In genomic region chr7:17626215-17626614, GRCh38 we compare ENCODE assay signal across 30 cellular contexts.
DNase-seq lines count a peak whose midpoint lies in the region; ATAC-seq and TF ChIP-seq lines count a peak whose summit lies in the region.
"Had no signal": no experiment of that assay in that cellular context is flagged by ENCODE, and none has a peak within 500 bp of the region (broad histone marks: within the 10 kb centered on the region; RNA-seq: fewer than 3 reads in every experiment).

No MANE protein-coding gene starts in this region.

- CTCF ChIA-PET in SK-N-SH (lab: Yijun Ruan, JAX) (no interaction called here), PC-3 (lab: Charles Lee) (no interaction called here)

- POLR2A ChIA-PET in SK-N-SH (lab: Yijun Ruan, JAX) = no interaction called here
- POLR2A ChIA-PET in PC-3 (lab: Charles Lee; ENCODE audit: unreplicated experiment) = no interaction called here

- no peak for TF ChIP-seq POLR2A in upper lobe of left lung (IDR thresholded peaks at IDR 0.05)

- no peak for ATAC-seq in SK-N-SH treated with all-trans-retinoic acid at 6 μM for 48 hours
- ATAC-seq in PC-3 = no peak
- ATAC-seq in upper lobe of left lung (ENCODE audit: low FRiP score in 2 of 2) = no peak
- ATAC-seq: gastrocnemius medialis, lower lobe of right lung, mucosa of descending colon, natural killer cell, psoas muscle, sciatic nerve had no signal

- no TSS peak for BruUV-seq in PC-3 (replicated peaks; lab: Mats Ljungman, UMichigan)

- H3K4me1 ChIP-seq in SK-N-SH (ENCODE audit: control insufficient read depth in 1 of 2, insufficient read depth in 2 of 2, low read depth in 1 of 2, low read length in 1 of 2) = no peaks in the 10 kb centered on the region; a peak in 1 of 4 replicates
- peaks cover 31% of the 10 kb centered on the region for H3K4me1 ChIP-seq in PC-3 (ENCODE audit: insufficient read depth, low read length)
- H3K4me1 ChIP-seq in upper lobe of left lung = no peaks in the 10 kb centered on the region
- H3K4me1 ChIP-seq: gastrocnemius medialis, lower lobe of right lung, psoas muscle had no signal

- H3K9me3 ChIP-seq in SK-N-SH = no peaks in the 10 kb centered on the region
- H3K9me3 ChIP-seq in PC-3 (ENCODE audit: low read length) = no peaks in the 10 kb centered on the region
- H3K9me3 ChIP-seq in upper lobe of left lung = no peaks in the 10 kb centered on the region
- H3K9me3 ChIP-seq: gastrocnemius medialis, lower lobe of right lung, mucosa of descending colon, psoas muscle, tibial artery had no signal

- H3K9ac ChIP-seq in SK-N-SH (no peak overlapping the region), PC-3 (ENCODE audit: low read length) (0 out of 2 replicates have a peak overlapping the region, but pooled peaks have one; percentile 12)

- H3K4me1 Mint-ChIP-seq in HFFc6 (ENCODE audit: low read depth) = peaks cover 59% of the 10 kb centered on the region
- H3K4me1 Mint-ChIP-seq: natural killer cell had no signal

- H3K9me2 ChIP-seq in SK-N-SH (no peaks in the 10 kb centered on the region), PC-3 (replicated peaks; ENCODE audit: low read length) (no peaks in the 10 kb centered on the region)

- H3K4me3 ChIP-seq in SK-N-SH (ENCODE audit: low read depth in 2 of 2, low read length in 1 of 2) (no peak overlapping the region), PC-3 (ENCODE audit: low read length) (no peak overlapping the region), upper lobe of left lung (no peak overlapping the region)
- H3K4me3 ChIP-seq: gastrocnemius medialis, lower lobe of right lung, mucosa of descending colon, psoas muscle, tibial artery had no signal

- H2AFZ ChIP-seq in SK-N-SH (ENCODE audit: low read depth) (no peak overlapping the region), PC-3 (ENCODE audit: low read length) (no peak overlapping the region)

- DNase-seq in SK-N-SH (peak; percentile 12), HFFc6 (no peak), PC-3 (no peak), upper lobe of left lung (no peak), T-helper 2 cell (no peak)
- DNase-seq in stimulated activated CD8-positive, alpha-beta memory T cell treated with anti-CD3 and anti-CD28 coated beads, Interleukin-4, amount 100 ng/mL, for 48 hours = no peak
- DNase-seq in activated naive CD4-positive, alpha-beta T cell treated with anti-CD3 and anti-CD28 coated beads, Interleukin-2, amount 50 U/mL, for 16 hours = no peak
- DNase-seq: activated CD4-positive, alpha-beta T cell treated with anti-CD3 and anti-CD28 coated beads for 4 hours; activated CD8-positive, alpha-beta memory T cell treated with anti-CD3 and anti-CD28 coated beads for 24 hours; activated effector memory CD4-positive, alpha-beta T cell treated with Interleukin-2 at 50 U/mL for 16 hours; activated T-cell treated with anti-CD3 and anti-CD28 coated beads, Interleukin-2, amount 50 U/mL, for 1 hour; C1 segment of cervical spinal cord; gastrocnemius medialis; KG1; lower lobe of right lung; MM.1S; mucosa of descending colon; natural killer cell; NCI-H1417 treated with DMSO at 0.1 percent for 48 hours; NCI-H446 treated with DMSO at 0.1 percent for 48 hours; occipital lobe; psoas muscle; Right ventricle myocardium superior; stimulated activated CD4-positive, alpha-beta T cell treated with anti-CD3 and anti-CD28 coated beads, Interleukin-12 subunit alpha, Interleukin-12 subunit beta, amount 100 ng/mL, for 4 hours; stimulated activated CD4-positive, alpha-beta T cell treated with anti-CD3 and anti-CD28 coated beads, Interleukin-2, amount 100 ng/mL, for 48 hours; tibial artery had no signal

- H3K79me2 ChIP-seq in SK-N-SH (ENCODE audit: insufficient read depth) (no peaks in the 10 kb centered on the region), PC-3 (ENCODE audit: low read length) (no peaks in the 10 kb centered on the region)

- H3K27me3 Mint-ChIP-seq in HFFc6 (ENCODE audit: insufficient read depth) = no peaks in the 10 kb centered on the region; the same call in 1 of the 2 replicates
- H3K27me3 Mint-ChIP-seq: activated naive CD8-positive, alpha-beta T cell had no signal

- H3K27ac ChIP-seq in SK-N-SH (ENCODE audit: low read depth in 2 of 2, low read length in 1 of 2) (no peak overlapping the region; a peak in 1 of 4 replicates), PC-3 (ENCODE audit: low read length) (peak overlapping the region; percentile 73), upper lobe of left lung (no peak overlapping the region)
- H3K27ac ChIP-seq: gastrocnemius medialis, lower lobe of right lung, psoas muscle, tibial artery had no signal

- H3K4me2 ChIP-seq in SK-N-SH (no peak overlapping the region), PC-3 (ENCODE audit: low read length) (peak overlapping the region; percentile 71)

- H4K20me1 ChIP-seq in SK-N-SH (ENCODE audit: insufficient read depth) (no peaks in the 10 kb centered on the region), PC-3 (ENCODE audit: low read length) (no peaks in the 10 kb centered on the region)

- peak in 1 of 2 experiments; percentile 36; a peak in 1 of 4 replicates for TF ChIP-seq EP300 in SK-N-SH (IDR thresholded peaks at IDR 0.05; ENCODE audit: borderline replicate concordance in 1 of 2, low read depth in 1 of 2, low read length in 1 of 2)
- no peak for TF ChIP-seq EP300 in upper lobe of left lung (IDR thresholded peaks at IDR 0.05)

- TF ChIP-seq CTCF in SK-N-SH (IDR thresholded peaks at IDR 0.05) (no peak), HFFc6 (IDR thresholded peaks at IDR 0.05) (no peak), PC-3 (conservative IDR thresholded peaks at IDR 0.05; ENCODE audit: low read depth, low read length) (no peak), upper lobe of left lung (IDR thresholded peaks at IDR 0.05) (no peak)

- H3K4me3 Mint-ChIP-seq in HFFc6 = peak overlapping the region; percentile 78
- H3K4me3 Mint-ChIP-seq: activated naive CD8-positive, alpha-beta T cell; natural killer cell; T-helper 2 cell treated with Interferon-gamma antibody and Interleukin-4, amounts not matched to agents 5 μg/mL and 100 μg/mL, for 36 hours had no signal

- no peak for TF ChIP-seq RAD21 in SK-N-SH (IDR thresholded peaks at IDR 0.05; ENCODE audit: low read length)

- no peaks in the 10 kb centered on the region for H3K36me3 Mint-ChIP-seq in HFFc6 (ENCODE audit: low read depth)
- H3K36me3 Mint-ChIP-seq: activated naive CD8-positive, alpha-beta T cell; natural killer cell had no signal

- intact Hi-C loops in PC-3 (cut with micrococcal nuclease) = no loop called here

- no peaks in the 10 kb centered on the region for H3F3A ChIP-seq in SK-N-SH (replicated peaks; ENCODE audit: insufficient read depth)
- H3F3A ChIP-seq in PC-3 (ENCODE audit: low read length, unreplicated experiment) = no peaks in the 10 kb centered on the region

- H3K27me3 ChIP-seq in SK-N-SH (ENCODE audit: insufficient read depth) (no peaks in the 10 kb centered on the region), PC-3 (ENCODE audit: low read length) (no peaks in the 10 kb centered on the region), upper lobe of left lung (no peaks in the 10 kb centered on the region)
- H3K27me3 ChIP-seq: gastrocnemius medialis, tibial artery had no signal

- H3K36me3 ChIP-seq in SK-N-SH (replicated peaks in 1 of 2; ENCODE audit: control insufficient read depth in 1 of 2, insufficient read depth in 2 of 2, low read length in 1 of 2) (no peaks in the 10 kb centered on the region), PC-3 (ENCODE audit: low read depth, low read length) (no peaks in the 10 kb centered on the region), upper lobe of left lung (no peaks in the 10 kb centered on the region)
- H3K36me3 ChIP-seq: gastrocnemius medialis, lower lobe of right lung, tibial artery had no signal

- H3K9me3 Mint-ChIP-seq in HFFc6 = no peaks in the 10 kb centered on the region
- H3K9me3 Mint-ChIP-seq: natural killer cell; T-helper 2 cell treated with Interferon-gamma antibody and Interleukin-4, amounts not matched to agents 5 μg/mL and 100 μg/mL, for 36 hours had no signal

- H3K27ac Mint-ChIP-seq in HFFc6 = peak overlapping the region; percentile 85
- H3K27ac Mint-ChIP-seq: activated naive CD8-positive, alpha-beta T cell; natural killer cell; T-helper 2 cell treated with Interferon-gamma antibody and Interleukin-4, amounts not matched to agents 5 μg/mL and 100 μg/mL, for 36 hours had no signal

TF ChIP-seq in SK-N-SH, 30 proteins besides CTCF, POLR2A, EP300 and RAD21 (continues in another document):
- TF ChIP-seq TAF1 (IDR thresholded peaks at IDR 0.05; ENCODE audit: borderline replicate concordance, low read depth, low read length) = no peak
- no peak for TF ChIP-seq ZBTB33 (IDR thresholded peaks at IDR 0.05; ENCODE audit: borderline replicate concordance, low read depth)

TF ChIP-seq in SK-N-SH treated with all-trans-retinoic acid at 6 μM for 48 hours, 23 proteins besides CTCF, POLR2A, EP300 and RAD21 (continues in another document):
- TF ChIP-seq TSHZ2 (CRISPR knock-in tag; IDR thresholded peaks at IDR 0.05) (no peak), PPARA (CRISPR knock-in tag; IDR thresholded peaks at IDR 0.05; ENCODE audit: borderline replicate concordance) (no peak)
